Comparison of ENCODE assay signal across 8 cellular contexts in genomic region chr18:57802166-57802868, GRCh38. TPM values are rescaled to one million over a fixed set of nuclear protein-coding genes. Genes with fewer than 3 reads are reported as not detected.
DNase-seq lines count a peak whose midpoint lies in the region; ATAC-seq and TF ChIP-seq lines count a peak whose summit lies in the region.

No MANE protein-coding gene starts in this region.

- DNase-seq in GM10248 (ENCODE audit: extremely low spot score) (peak; percentile 38), mesenchymal stem cell (no peak), NCI-H1048 (lab: John Stamatoyannopoulos, UW) (no peak), HEK293T (ENCODE audit: extremely low spot score) (no peak), NCI-H82 treated with DMSO at 0.1 percent for 48 hours (lab: John Stamatoyannopoulos, UW; ENCODE audit: unreplicated experiment) (no peak)

- WGBS in mesenchymal stem cell: under 1% methylated on average over 39 of the region's 48 CpGs

- peak overlapping the region in 1 of 2 experiments; percentile 79 for H2BK12ac ChIP-seq in mesenchymal stem cell (ENCODE audit: low read length in 2 of 2)

- peaks cover 12% of the 10 kb centered on the region for H3K4me1 ChIP-seq in mesenchymal stem cell (ENCODE audit: control insufficient read depth, insufficient read depth, low read depth, low read length)

- peak overlapping the region; percentile 92 for H3K9ac ChIP-seq in mesenchymal stem cell (ENCODE audit: low read length)

- peaks cover 4% of the 10 kb centered on the region for H3K79me1 ChIP-seq in mesenchymal stem cell (replicated peaks; ENCODE audit: low read length, poor library complexity, severe bottlenecking)

- H2AFZ ChIP-seq in mesenchymal stem cell (ENCODE audit: low read depth, low read length): peak overlapping the region; percentile 36

- H3K36me3 ChIP-seq in mesenchymal stem cell (ENCODE audit: control insufficient read depth in 1 of 2, insufficient read depth in 2 of 2, low read depth in 1 of 2, low read length in 2 of 2): peaks cover 0 to 4% of the 10 kb centered on the region in 2 experiments

- no peaks in the 10 kb centered on the region for H3K27me3 ChIP-seq in mesenchymal stem cell (ENCODE audit: control insufficient read depth in 1 of 2, insufficient read depth in 1 of 2, low read length in 2 of 2)

- peak overlapping the region; percentile 79 to 85 (median 82) for H3K4me3 Mint-ChIP-seq in brain

- H3K27ac ChIP-seq in mesenchymal stem cell (ENCODE audit: low read length, poor library complexity, severe bottlenecking): no peak overlapping the region

- H3K18ac ChIP-seq in mesenchymal stem cell (ENCODE audit: low read depth in 1 of 2, low read length in 2 of 2): peak overlapping the region; percentile 73 to 94

- H3K36me3 Mint-ChIP-seq in brain: no peaks in the 10 kb centered on the region

- H3K9me3 Mint-ChIP-seq in brain: peaks cover 0 to 8% (median 0%) of the 10 kb centered on the region in 5 experiments

- peak overlapping the region in 1 of 2 experiments; percentile 57 for H3K23ac ChIP-seq in mesenchymal stem cell (ENCODE audit: low read length in 2 of 2)

- H3K4ac ChIP-seq in mesenchymal stem cell (ENCODE audit: low read depth in 1 of 2, low read length in 2 of 2): peak overlapping the region; percentile 40 to 54

- peak overlapping the region; percentile 54 for H2BK15ac ChIP-seq in mesenchymal stem cell (ENCODE audit: low read depth, poor library complexity, severe bottlenecking)

- H2BK5ac ChIP-seq in mesenchymal stem cell (ENCODE audit: low read depth, low read length, poor library complexity, severe bottlenecking): no peak overlapping the region

- H4K8ac ChIP-seq in mesenchymal stem cell (ENCODE audit: low read length): peak overlapping the region; percentile 42

- H3K4me2 ChIP-seq in mesenchymal stem cell (ENCODE audit: low read length, poor library complexity, severe bottlenecking): peak overlapping the region; percentile 85

- H3K14ac ChIP-seq in mesenchymal stem cell (ENCODE audit: low read length in 2 of 2): peak overlapping the region in 1 of 2 experiments; percentile 73

- TF ChIP-seq CTCF in GM10248 (IDR thresholded peaks at IDR 0.05; ENCODE audit: control extremely low read depth, extremely low read depth, low read depth, missing control alignments) (no peak), brain (conservative IDR thresholded peaks at IDR 0.05) (no peak)

- peak; percentile 12 for ATAC-seq in HG03280 (IDR thresholded peaks at IDR 0.05; ENCODE audit: unreplicated experiment)
- no peak for ATAC-seq in HG03520 (IDR thresholded peaks at IDR 0.05; ENCODE audit: unreplicated experiment)

- H3K27me3 Mint-ChIP-seq in brain: peaks cover 83% of the 10 kb centered on the region

- peak overlapping the region; percentile 70 to 98 for H3K4me3 ChIP-seq in mesenchymal stem cell (ENCODE audit: insufficient read depth in 1 of 2, low read depth in 1 of 2, low read length in 2 of 2)

- peaks cover 19% of the 10 kb centered on the region for H3K4me1 Mint-ChIP-seq in brain

- H2AK5ac ChIP-seq in mesenchymal stem cell (ENCODE audit: low read length, severe bottlenecking): no peak overlapping the region

- peak overlapping the region; percentile 21 for H2BK120ac ChIP-seq in mesenchymal stem cell (ENCODE audit: low read depth, low read length)

- no peak overlapping the region for H4K91ac ChIP-seq in mesenchymal stem cell (ENCODE audit: low read length)

- CTCF ChIA-PET in GM10248 (lab: Yijun Ruan, JAX) (no interaction called here), HEK293T (lab: Yijun Ruan, JAX) (no interaction called here)

- H3K9me3 ChIP-seq in mesenchymal stem cell (ENCODE audit: control insufficient read depth, low read length): no peaks in the 10 kb centered on the region

- H3K27ac Mint-ChIP-seq in brain: no peak overlapping the region

- POLR2A ChIA-PET in GM10248 (lab: Yijun Ruan, JAX) (no interaction called here), HEK293T (lab: Yijun Ruan, JAX) (no interaction called here)

TF ChIP-seq in HEK293T, 16 proteins besides CTCF, POLR2A, EP300 and RAD21:
- TF ChIP-seq SP1 (IDR thresholded peaks at IDR 0.05) (no peak), NFRKB (IDR thresholded peaks at IDR 0.05) (no peak), LEF1 (IDR thresholded peaks at IDR 0.05; ENCODE audit: borderline replicate concordance) (no peak), HDGF (IDR thresholded peaks at IDR 0.05; ENCODE audit: borderline replicate concordance) (no peak), CTBP1 (IDR thresholded peaks at IDR 0.05; ENCODE audit: borderline replicate concordance) (no peak), FOXA1 (IDR thresholded peaks at IDR 0.05) (no peak), ZNF384 (IDR thresholded peaks at IDR 0.05) (no peak), BHLHE40 (IDR thresholded peaks at IDR 0.05; ENCODE audit: borderline replicate concordance) (no peak), ELF4 (IDR thresholded peaks at IDR 0.05) (no peak), SUZ12 (IDR thresholded peaks at IDR 0.05) (no peak), FOXM1 (IDR thresholded peaks at IDR 0.05; ENCODE audit: borderline replicate concordance) (no peak), FOXK2 (IDR thresholded peaks at IDR 0.05) (no peak), ARNT (IDR thresholded peaks at IDR 0.05) (no peak), L3MBTL2 (conservative IDR thresholded peaks at IDR 0.05) (no peak), TARDBP (IDR thresholded peaks at IDR 0.05) (no peak)
- TF ChIP-seq, protein P1, sequence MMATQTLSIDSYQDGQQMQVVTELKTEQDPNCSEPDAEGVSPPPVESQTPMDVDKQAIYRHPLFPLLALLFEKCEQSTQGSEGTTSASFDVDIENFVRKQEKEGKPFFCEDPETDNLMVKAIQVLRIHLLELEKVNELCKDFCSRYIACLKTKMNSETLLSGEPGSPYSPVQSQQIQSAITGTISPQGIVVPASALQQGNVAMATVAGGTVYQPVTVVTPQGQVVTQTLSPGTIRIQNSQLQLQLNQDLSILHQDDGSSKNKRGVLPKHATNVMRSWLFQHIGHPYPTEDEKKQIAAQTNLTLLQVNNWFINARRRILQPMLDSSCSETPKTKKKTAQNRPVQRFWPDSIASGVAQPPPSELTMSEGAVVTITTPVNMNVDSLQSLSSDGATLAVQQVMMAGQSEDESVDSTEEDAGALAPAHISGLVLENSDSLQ (IDR thresholded peaks at IDR 0.05): no peak

RNA-seq across cellular contexts. Expression of gene ATP8B1, which starts 0.8 kb away (rescaled TPM):
- polyA plus RNA-seq in brain (ENCODE audit: insufficient read depth, low read depth, low replicate concordance): 1.8 TPM
- polyA plus RNA-seq in mesenchymal stem cell (2013, experiment 1 of 2): 4.3 TPM
- polyA plus RNA-seq in mesenchymal stem cell (2013, experiment 2 of 2): 4.2 TPM
